ENCODE assay signal across 23 cellular contexts in genomic region chr4:158688813-158689212, GRCh38.
"Had no signal": no experiment of that assay in that cellular context is flagged by ENCODE, and none has a peak within 500 bp of the region (broad histone marks: within the 10 kb centered on the region; RNA-seq: fewer than 3 reads in every experiment).

No MANE protein-coding gene starts in this region.

- FAIRE-seq: HTR-8/SVneo had no signal

- ATAC-seq: Panc1, PC-3 had no signal

- H3K9ac ChIP-seq: SK-N-SH had no signal

- H3K27me3 ChIP-seq: MG63 had no signal

- H3K4me3 ChIP-seq: MG63 had no signal

- DNase-seq: Karpas-422, KG1, MG63, NCI-H1092, NCI-H1105 treated with DMSO at 0.1 percent for 48 hours, NCI-H1417 treated with DMSO at 0.1 percent for 48 hours, NCI-H146, NCI-H1694 treated with DMSO at 0.1 percent for 48 hours, NCI-H1930, NCI-H2081, NCI-H2107, NCI-H2227 treated with DMSO at 0.1 percent for 48 hours, NCI-H524, NCI-H526 treated with DMSO at 0.1 percent for 48 hours, NCI-H774, PC-3, SHP77, SK-N-SH, SW 1271 had no signal

- H3K27ac ChIP-seq: HL-60, RWPE1 had no signal

- H3K9me3 ChIP-seq: MG63, SK-N-SH had no signal

- H3K4me2 ChIP-seq: SK-N-SH had no signal
